Comparison of ENCODE assay signal across 28 cellular contexts in genomic region chr4:3232001-3232400, GRCh38. TPM values are rescaled to one million over a fixed set of nuclear protein-coding genes. Genes with fewer than 3 reads are reported as not detected.
"Had no signal": no experiment of that assay in that cellular context is flagged by ENCODE, and none has a peak within 500 bp of the region (broad histone marks: within the 10 kb centered on the region; RNA-seq: fewer than 3 reads in every experiment).

No MANE protein-coding gene starts in this region.

- H3K4me1 Mint-ChIP-seq: activated CD4-positive, alpha-beta T cell treated with anti-CD3 and anti-CD28 coated beads, Interleukin-2, amount 10 ng/mL, durations not matched to agents 24 days and 14 days; activated CD8-positive, alpha-beta memory T cell treated with anti-CD3 and anti-CD28 coated beads, Interleukin-2, amount 10 ng/mL, durations not matched to agents 7 days and 5 days had no signal

- H3K4me3 Mint-ChIP-seq: activated CD4-positive, alpha-beta T cell treated with anti-CD3 and anti-CD28 coated beads, Interleukin-2, amount 10 ng/mL, durations not matched to agents 24 days and 14 days; activated CD8-positive, alpha-beta memory T cell treated with anti-CD3 and anti-CD28 coated beads, Interleukin-2, amount 10 ng/mL, durations not matched to agents 7 days and 5 days; activated naive CD8-positive, alpha-beta T cell treated with anti-CD3 and anti-CD28 coated beads, Interleukin-2, amount 50 U/mL, for 24 hours; activated T-cell treated with anti-CD3 and anti-CD28 coated beads, Interleukin-2, amount 50 U/mL, for 24 hours; activated T-helper 1 cell treated with anti-CD3 and anti-CD28 coated beads, Interleukin-12 subunit alpha, Interleukin-12 subunit beta, Interleukin-2, Interleukin-4 antibody, amounts not matched to agents 30 ng/mL and 10 ng/mL and 1 ng/mL, durations not matched to agents 14 hours and 24 hours and 36 hours; central memory CD8-positive, alpha-beta T cell; T-helper 1 cell treated with Interleukin-12 subunit alpha and Interleukin-12 subunit beta and Interleukin-4 antibody, amounts not matched to agents 30 μg/mL and 1 μg/mL, for 36 hours had no signal

- ATAC-seq: activated CD8-positive, alpha-beta memory T cell treated with anti-CD3 and anti-CD28 coated beads, Interleukin-2, amount 10 ng/mL, durations not matched to agents 7 days and 5 days; activated naive CD8-positive, alpha-beta T cell treated with anti-CD3 and anti-CD28 coated beads, Interleukin-2, amount 50 U/mL, for 24 hours; body of pancreas; Panc1 had no signal

- DNase-seq: activated CD4-positive, alpha-beta T cell treated with anti-CD3 and anti-CD28 coated beads for 1 hour; activated CD4-positive, alpha-beta T cell treated with anti-CD3 and anti-CD28 coated beads, Interleukin-2, amount 10 ng/mL, durations not matched to agents 24 days and 14 days; activated CD4-positive, alpha-beta T cell treated with anti-CD3 and anti-CD28 coated beads, Interleukin-2, amount 50 U/mL, for 48 hours; activated CD8-positive, alpha-beta memory T cell treated with anti-CD3 and anti-CD28 coated beads, Interleukin-2, amount 10 ng/mL, durations not matched to agents 7 days and 5 days; activated effector memory CD4-positive, alpha-beta T cell treated with anti-CD3 and anti-CD28 coated beads, Interleukin-2, amount 50 U/mL, for 16 hours; activated naive CD4-positive, alpha-beta T cell treated with Interleukin-2 at 50 U/mL for 16 hours; activated naive CD8-positive, alpha-beta T cell treated with anti-CD3 and anti-CD28 coated beads, Interleukin-2, amount 50 U/mL, for 24 hours; activated T-cell treated with anti-CD3 and anti-CD28 coated beads, Interleukin-2, amount 50 U/mL, for 24 hours; amniotic stem cell; body of pancreas; Karpas-422; MM.1S; NCI-H1105; NCI-H1436; NCI-H1694 treated with DMSO at 0.1 percent for 48 hours; NCI-H2029 treated with DMSO at 0.1 percent for 48 hours; NCI-H345; NCI-H510A; NCI-H526 treated with DMSO at 0.1 percent for 48 hours; NK-92 treated with Interleukin-12 subunit alpha and Interleukin-12 subunit beta, amount 100 ng/mL, for 24 hours; OCI-M1; RPMI8226; SHP77 had no signal

- H3K27me3 Mint-ChIP-seq: activated CD4-positive, alpha-beta T cell treated with anti-CD3 and anti-CD28 coated beads, Interleukin-2, amount 10 ng/mL, durations not matched to agents 24 days and 14 days; activated CD8-positive, alpha-beta memory T cell treated with anti-CD3 and anti-CD28 coated beads, Interleukin-2, amount 10 ng/mL, durations not matched to agents 7 days and 5 days; activated naive CD8-positive, alpha-beta T cell treated with anti-CD3 and anti-CD28 coated beads, Interleukin-2, amount 50 U/mL, for 24 hours; activated T-cell treated with anti-CD3 and anti-CD28 coated beads, Interleukin-2, amount 50 U/mL, for 24 hours; central memory CD8-positive, alpha-beta T cell had no signal

- H3K27ac Mint-ChIP-seq: activated CD4-positive, alpha-beta T cell treated with anti-CD3 and anti-CD28 coated beads, Interleukin-2, amount 10 ng/mL, durations not matched to agents 24 days and 14 days; activated CD8-positive, alpha-beta memory T cell treated with anti-CD3 and anti-CD28 coated beads, Interleukin-2, amount 10 ng/mL, durations not matched to agents 7 days and 5 days; activated T-helper 1 cell treated with anti-CD3 and anti-CD28 coated beads, Interleukin-12 subunit alpha, Interleukin-12 subunit beta, Interleukin-2, Interleukin-4 antibody, amounts not matched to agents 30 ng/mL and 10 ng/mL and 1 ng/mL, durations not matched to agents 14 hours and 24 hours and 36 hours; T-helper 1 cell treated with Interleukin-12 subunit alpha and Interleukin-12 subunit beta and Interleukin-4 antibody, amounts not matched to agents 30 μg/mL and 1 μg/mL, for 36 hours had no signal

- H3K9me3 Mint-ChIP-seq: activated CD4-positive, alpha-beta T cell treated with anti-CD3 and anti-CD28 coated beads, Interleukin-2, amount 10 ng/mL, durations not matched to agents 24 days and 14 days; activated naive CD8-positive, alpha-beta T cell treated with anti-CD3 and anti-CD28 coated beads, Interleukin-2, amount 50 U/mL, for 24 hours; activated T-cell treated with anti-CD3 and anti-CD28 coated beads, Interleukin-2, amount 50 U/mL, for 24 hours; activated T-helper 1 cell treated with anti-CD3 and anti-CD28 coated beads, Interleukin-12 subunit alpha, Interleukin-12 subunit beta, Interleukin-2, Interleukin-4 antibody, amounts not matched to agents 30 ng/mL and 10 ng/mL and 1 ng/mL, durations not matched to agents 14 hours and 24 hours and 36 hours; central memory CD8-positive, alpha-beta T cell; T-helper 1 cell treated with Interleukin-12 subunit alpha and Interleukin-12 subunit beta and Interleukin-4 antibody, amounts not matched to agents 30 μg/mL and 1 μg/mL, for 36 hours had no signal

RNA-seq across cellular contexts. Expression of gene MSANTD1, which starts 17.0 kb away (rescaled TPM):
- total RNA-seq: ascending aorta had no signal
